In the genomic region with DNA sequence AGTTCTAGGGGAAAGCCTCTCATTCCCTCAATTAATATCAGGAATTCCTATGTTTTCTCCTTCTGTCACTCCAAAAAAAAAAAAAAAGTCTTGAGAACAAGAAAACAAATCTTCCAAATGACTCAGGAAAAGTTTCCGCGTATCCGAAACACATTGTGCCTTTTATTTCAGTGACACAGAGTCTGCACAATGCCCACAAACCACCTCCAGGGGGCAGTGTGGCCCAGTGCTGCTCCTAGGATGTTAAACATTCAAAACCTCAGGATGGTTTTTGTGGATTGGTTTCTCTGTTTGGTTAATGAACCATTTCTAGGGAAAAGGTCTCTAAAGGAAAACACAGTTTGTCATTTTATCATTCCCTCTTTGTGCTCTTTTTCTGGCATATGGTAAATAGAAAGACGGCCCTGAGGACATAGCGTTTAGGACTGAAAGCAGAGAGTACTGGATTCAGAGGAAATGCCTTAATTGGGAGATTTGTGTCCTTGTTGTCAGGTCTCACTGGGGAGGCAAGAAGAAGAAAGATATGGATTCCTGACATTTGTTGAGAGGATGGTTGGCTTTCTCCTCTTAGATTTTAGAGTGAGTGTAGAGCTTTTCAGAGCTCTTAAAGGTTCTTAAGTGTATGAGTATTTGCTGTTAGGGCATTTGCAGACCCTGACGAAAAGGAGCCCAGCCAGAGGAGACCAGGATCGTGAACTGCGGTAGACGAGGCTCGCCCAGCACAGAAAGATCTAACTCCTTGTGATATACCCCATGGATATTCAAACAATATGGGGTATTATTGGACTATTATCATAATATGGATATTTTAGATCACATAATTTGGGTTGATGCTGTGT, we compare ENCODE assay signal across 8 cellular contexts.
DNase-seq lines count a peak whose midpoint lies in the region; ATAC-seq and TF ChIP-seq lines count a peak whose summit lies in the region.

No MANE protein-coding gene starts in this region.

- H3K27ac Mint-ChIP-seq in activated B cell treated with CpG ODN at 0.5 μM for 24 hours, result no peak overlapping the region

- no peak overlapping the region for H3K4me3 ChIP-seq in GM12875 (ENCODE audit: low read depth, low read length)
- no peak overlapping the region for H3K4me3 ChIP-seq in HFF-Myc (replicated peaks; ENCODE audit: low read depth, low read length)

- DNase-seq in HFF-Myc (ENCODE audit: extremely low read depth, low read depth) (peak; percentile 51), NCI-H1092 treated with DMSO at 0.1 percent for 48 hours (lab: John Stamatoyannopoulos, UW) (peak; percentile 9), activated B cell treated with CpG ODN at 0.5 μM for 24 hours (peak; percentile 36), cerebellar cortex (ENCODE audit: low spot score) (peak; percentile 76), kidney glomerular epithelial cell (lab: John Stamatoyannopoulos, UW) (peak; percentile 74), GF-D8 (lab: John Stamatoyannopoulos, UW) (no peak)
- DNase-seq in stimulated activated CD4-positive, alpha-beta T cell treated with anti-CD3 and anti-CD28 coated beads, Interleukin-15, amount 100 ng/mL, for 24 hours, result peak; percentile 74

- H3K4me1 Mint-ChIP-seq in activated B cell treated with CpG ODN at 0.5 μM for 24 hours, result no peaks in the 10 kb centered on the region

- peaks cover 5% of the 10 kb centered on the region for H3K27me3 Mint-ChIP-seq in activated B cell treated with CpG ODN at 0.5 μM for 24 hours

- peak; percentile 82 for TF ChIP-seq CTCF in GM12875 (IDR thresholded peaks at IDR 0.05; ENCODE audit: borderline replicate concordance, insufficient read depth, low read depth, low read length)
- peak; percentile 96 for TF ChIP-seq CTCF in HFF-Myc (IDR thresholded peaks at IDR 0.05; ENCODE audit: low read depth, low read length, missing control alignments)
- TF ChIP-seq CTCF in activated B cell treated with CpG ODN at 0.5 μM for 24 hours (IDR thresholded peaks at IDR 0.05), result peak; percentile 46

- H3K36me3 Mint-ChIP-seq in activated B cell treated with CpG ODN at 0.5 μM for 24 hours (ENCODE audit: low read depth), result no peaks in the 10 kb centered on the region

- H3K4me3 Mint-ChIP-seq in activated B cell treated with CpG ODN at 0.5 μM for 24 hours, result no peak overlapping the region

- H3K9me3 Mint-ChIP-seq in activated B cell treated with CpG ODN at 0.5 μM for 24 hours, result no peaks in the 10 kb centered on the region

- CTCF ChIA-PET in activated B cell treated with CpG ODN at 0.5 μM for 24 hours (lab: Charles Lee), result interaction anchor here (1.6 kb wide), 1 partner anchor 511 kb away, joined by 4 read pairs; the partner anchor contains the start of gene CTSO

- ATAC-seq in activated B cell treated with CpG ODN at 0.5 μM for 24 hours (ENCODE audit: low read depth), result no peak

- POLR2A ChIA-PET in activated B cell treated with CpG ODN at 0.5 μM for 24 hours (lab: Charles Lee), result no interaction called here

- intact Hi-C loops in activated B cell treated with CpG ODN at 0.5 μM for 24 hours (cut with micrococcal nuclease), result loop anchor here (1.0 kb wide), 1 partner anchor 511 kb away; the partner anchor contains the start of gene CTSO

Comparison
In these comparisons a context has a peak if more than half of its experiments do, and no peak if none do; other contexts are left out.
1. CTCF ChIP-seq: peak in every context shown above with its lines; median percentile 96 in HFF-Myc; 82 in GM12875; 46 in activated B cell treated with CpG ODN at 0.5 μM for 24 hours.